17 cellular contexts compared by ENCODE assay signal in genomic region chr3:190172751-190173150, GRCh38. TPM values are rescaled to one million over a fixed set of nuclear protein-coding genes. Genes with fewer than 3 reads are reported as not detected.
"Had no signal": no experiment of that assay in that cellular context is flagged by ENCODE, and none has a peak within 500 bp of the region (broad histone marks: within the 10 kb centered on the region; RNA-seq: fewer than 3 reads in every experiment).

No MANE protein-coding gene starts in this region.

- H3K79me2 ChIP-seq: hepatocyte had no signal

- H3K27ac Mint-ChIP-seq: activated naive CD4-positive, alpha-beta T cell treated with anti-CD3 and anti-CD28 coated beads for 36 hours; activated T-helper 2 cell treated with anti-CD3 and anti-CD28 coated beads, Interferon-gamma antibody, Interleukin-2, Interleukin-4, amounts not matched to agents 10 μg/mL and 5 μg/mL and 100 μg/mL, durations not matched to agents 14 hours and 24 hours and 36 hours; memory B cell; naive thymus-derived CD8-positive, alpha-beta T cell; stimulated activated memory B cell treated with anti-CD40 and anti-IgM and Interleukin-4, amounts not matched to agents 10 μg/mL and 1 μg/mL and 100 μg/mL, for 72 hours had no signal

- H3K9me3 ChIP-seq: ascending aorta, left ventricle myocardium inferior, neutrophil had no signal

- H3K27me3 ChIP-seq: ascending aorta, hepatocyte, neutrophil had no signal

- H2AFZ ChIP-seq: hepatocyte had no signal

- H3K9me3 Mint-ChIP-seq: activated naive CD4-positive, alpha-beta T cell treated with anti-CD3 and anti-CD28 coated beads for 36 hours; activated T-helper 2 cell treated with anti-CD3 and anti-CD28 coated beads, Interferon-gamma antibody, Interleukin-2, Interleukin-4, amounts not matched to agents 10 μg/mL and 5 μg/mL and 100 μg/mL, durations not matched to agents 14 hours and 24 hours and 36 hours; memory B cell; naive thymus-derived CD8-positive, alpha-beta T cell; stimulated activated memory B cell treated with anti-CD40 and anti-IgM and Interleukin-4, amounts not matched to agents 10 μg/mL and 1 μg/mL and 100 μg/mL, for 72 hours had no signal

- H3K4me3 Mint-ChIP-seq: activated naive CD4-positive, alpha-beta T cell treated with anti-CD3 and anti-CD28 coated beads for 36 hours; memory B cell; naive thymus-derived CD8-positive, alpha-beta T cell; stimulated activated memory B cell treated with anti-CD40 and anti-IgM and Interleukin-4, amounts not matched to agents 10 μg/mL and 1 μg/mL and 100 μg/mL, for 72 hours had no signal

- H3K36me3 Mint-ChIP-seq: memory B cell; naive thymus-derived CD8-positive, alpha-beta T cell; stimulated activated memory B cell treated with anti-CD40 and anti-IgM and Interleukin-4, amounts not matched to agents 10 μg/mL and 1 μg/mL and 100 μg/mL, for 72 hours had no signal

- H3K4me2 ChIP-seq: hepatocyte had no signal

- ATAC-seq: naive thymus-derived CD8-positive, alpha-beta T cell; stimulated activated memory B cell treated with anti-CD40 and anti-IgM and Interleukin-4, amounts not matched to agents 10 μg/mL and 1 μg/mL and 100 μg/mL, for 72 hours had no signal

- H3K4me3 ChIP-seq: ascending aorta, hepatocyte, left ventricle myocardium inferior had no signal

- H3K36me3 ChIP-seq: ascending aorta, left ventricle myocardium inferior, neutrophil had no signal

- H3K27me3 Mint-ChIP-seq: stimulated activated memory B cell treated with anti-CD40 and anti-IgM and Interleukin-4, amounts not matched to agents 10 μg/mL and 1 μg/mL and 100 μg/mL, for 72 hours had no signal

- H3K27ac ChIP-seq: ascending aorta, hepatocyte, left ventricle myocardium inferior, neutrophil, VCaP had no signal

- DNase-seq: activated CD4-positive, alpha-beta T cell treated with anti-CD3 and anti-CD28 coated beads for 1 hour; activated CD4-positive, alpha-beta T cell treated with anti-CD3 and anti-CD28 coated beads, Interleukin-2, amount 50 U/mL, for 4 hours; activated naive CD4-positive, alpha-beta T cell treated with anti-CD3 and anti-CD28 coated beads for 36 hours; activated T-cell treated with anti-CD3 and anti-CD28 coated beads, Interleukin-2, amount 50 U/mL, for 1 hour; kidney; left ventricle myocardium inferior; naive thymus-derived CD8-positive, alpha-beta T cell; posterior cingulate gyrus; retina; stimulated activated CD4-positive, alpha-beta T cell treated with anti-CD3 and anti-CD28 coated beads, Interleukin-2, amount 100 ng/mL, for 48 hours had no signal

- H3K4me1 ChIP-seq: left ventricle myocardium inferior had no signal

RNA-seq across cellular contexts. Expression of gene P3H2, which starts 52.1 kb away (rescaled TPM):
- total RNA-seq: activated naive CD4-positive, alpha-beta T cell treated with anti-CD3 and anti-CD28 coated beads for 36 hours; activated T-helper 2 cell treated with anti-CD3 and anti-CD28 coated beads, Interferon-gamma antibody, Interleukin-2, Interleukin-4, amounts not matched to agents 10 μg/mL and 5 μg/mL and 100 μg/mL, durations not matched to agents 14 hours and 24 hours and 36 hours; naive thymus-derived CD8-positive, alpha-beta T cell had no signal
- polyA plus RNA-seq: naive thymus-derived CD8-positive, alpha-beta T cell had no signal
